13 cellular contexts compared by ENCODE assay signal in the genomic region with DNA sequence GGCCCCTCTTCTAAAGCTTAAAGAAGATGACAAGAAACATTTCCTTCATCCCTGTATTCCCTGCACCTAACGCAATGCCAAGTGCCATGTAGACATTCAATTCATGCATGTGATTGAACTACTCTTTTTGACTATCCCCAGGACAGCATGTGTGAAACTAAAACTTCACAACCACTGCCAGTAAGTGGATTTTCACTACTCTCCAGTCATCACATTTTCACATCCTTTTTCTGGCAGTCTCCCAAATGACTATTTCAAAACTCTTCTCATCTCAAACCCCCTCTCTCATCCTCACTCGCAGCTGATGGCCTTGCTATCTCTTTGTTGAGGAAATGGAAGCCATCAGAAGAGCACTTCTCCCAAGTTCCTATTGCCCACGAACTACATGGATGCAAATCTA.
DNase-seq lines count a peak whose midpoint lies in the region; ATAC-seq and TF ChIP-seq lines count a peak whose summit lies in the region.
"Had no signal": no experiment of that assay in that cellular context is flagged by ENCODE, and none has a peak within 500 bp of the region (broad histone marks: within the 10 kb centered on the region; RNA-seq: fewer than 3 reads in every experiment).

No MANE protein-coding gene starts in this region.

- no peak overlapping the region for H3K27ac Mint-ChIP-seq in T-helper 17 cell
- H3K27ac Mint-ChIP-seq: activated T-helper 2 cell treated with anti-CD3 and anti-CD28 coated beads, Interferon-gamma antibody, Interleukin-2, Interleukin-4, amounts not matched to agents 10 μg/mL and 5 μg/mL and 100 μg/mL, durations not matched to agents 14 hours and 24 hours and 36 hours had no signal

- H3K4me3 ChIP-seq in GM12865 (ENCODE audit: low read depth, low read length), result no peak overlapping the region
- no peak overlapping the region for H3K4me3 ChIP-seq in lower lobe of right lung
- H3K4me3 ChIP-seq: transverse colon had no signal

- no peak overlapping the region for H3K4me3 Mint-ChIP-seq in T-helper 17 cell
- H3K4me3 Mint-ChIP-seq: neural crest cell had no signal

- H3K36me3 Mint-ChIP-seq in T-helper 17 cell (ENCODE audit: low read depth), result peaks cover 3% of the 10 kb centered on the region

- H3K4me1 Mint-ChIP-seq in T-helper 17 cell, result peaks cover 25% of the 10 kb centered on the region

- no peaks in the 10 kb centered on the region for H3K27me3 Mint-ChIP-seq in T-helper 17 cell

- intact Hi-C loops in lower lobe of right lung (cut with DNase I), result no loop called here

- TF ChIP-seq CTCF in GM12865 (IDR thresholded peaks at IDR 0.05; ENCODE audit: insufficient read depth, low read depth, low read length, missing control alignments), result no peak
- no peak for TF ChIP-seq CTCF in lower lobe of right lung (IDR thresholded peaks at IDR 0.05)

- DNase-seq in GM12865 (ENCODE audit: low read depth), result peak; percentile 82
- DNase-seq in NCI-H2029 treated with DMSO at 0.1 percent for 48 hours (lab: John Stamatoyannopoulos, UW), result no peak
- no peak for DNase-seq in T-helper 17 cell
- no peak for DNase-seq in C1 segment of cervical spinal cord (lab: John Stamatoyannopoulos, UW)
- no peak for DNase-seq in lower lobe of right lung
- DNase-seq: NCI-H1694 treated with DMSO at 0.1 percent for 48 hours; stimulated activated CD4-positive, alpha-beta T cell treated with anti-CD3 and anti-CD28 coated beads, Interleukin-4, amount 100 ng/mL, for 1 hour; transverse colon had no signal

- H3K4me1 ChIP-seq in lower lobe of right lung, result peaks cover 32% of the 10 kb centered on the region

- ATAC-seq in GM19043 (IDR thresholded peaks at IDR 0.05; ENCODE audit: low read depth, unreplicated experiment) (peak; percentile 62), HG02759 (IDR thresholded peaks at IDR 0.05; ENCODE audit: unreplicated experiment) (peak; percentile 62), HG03558 (IDR thresholded peaks at IDR 0.05; ENCODE audit: extremely low read depth, unreplicated experiment) (peak; percentile 80), T-helper 17 cell (no peak), lower lobe of right lung (no peak)

- H3K9me3 ChIP-seq in T-helper 17 cell (ENCODE audit: control insufficient read depth, low read length, poor library complexity, severe bottlenecking), result no peaks in the 10 kb centered on the region
- no peaks in the 10 kb centered on the region for H3K9me3 ChIP-seq in lower lobe of right lung
- H3K9me3 ChIP-seq: transverse colon had no signal

- H3K36me3 ChIP-seq in lower lobe of right lung, result no peaks in the 10 kb centered on the region
- H3K36me3 ChIP-seq: transverse colon had no signal

- no peak overlapping the region for H3K27ac ChIP-seq in lower lobe of right lung
- H3K27ac ChIP-seq: transverse colon had no signal

- no peaks in the 10 kb centered on the region for H3K27me3 ChIP-seq in lower lobe of right lung (ENCODE audit: low read depth)
- H3K27me3 ChIP-seq: transverse colon had no signal

Comparison
In these comparisons a context has a peak if more than half of its experiments do, and no peak if none do; other contexts are left out.
1. ATAC-seq: peak in GM19043 (single experiment), HG02759 (single experiment) and HG03558 (single experiment); none in T-helper 17 cell (single experiment) and lower lobe of right lung (0 of 2).